Comparison of ENCODE assay signal across 9 cellular contexts in genomic region chr3:197154-197855, GRCh38. TPM values are rescaled to one million over a fixed set of nuclear protein-coding genes. Genes with fewer than 3 reads are reported as not detected.
DNase-seq lines count a peak whose midpoint lies in the region; ATAC-seq and TF ChIP-seq lines count a peak whose summit lies in the region.
"Had no signal": no experiment of that assay in that cellular context is flagged by ENCODE, and none has a peak within 500 bp of the region (broad histone marks: within the 10 kb centered on the region; RNA-seq: fewer than 3 reads in every experiment).

No MANE protein-coding gene starts in this region.

- H3K27me3 ChIP-seq in gastroesophageal sphincter (peaks cover 63% of the 10 kb centered on the region), rectal smooth muscle tissue (ENCODE audit: control insufficient read depth, insufficient read depth, low read length) (peaks cover 2% of the 10 kb centered on the region)

- ATAC-seq in GM18502 (IDR thresholded peaks at IDR 0.05; ENCODE audit: poor library complexity, unreplicated experiment) = peak; percentile 46
- peak; percentile 30 for ATAC-seq in HG03432 (IDR thresholded peaks at IDR 0.05; ENCODE audit: unreplicated experiment)
- ATAC-seq in gastroesophageal sphincter = peak; percentile 61
- no peak for ATAC-seq in HG03442 (IDR thresholded peaks at IDR 0.05; ENCODE audit: unreplicated experiment)

- no peak overlapping the region for H3K27ac Mint-ChIP-seq in T-helper 2 cell treated with Interferon-gamma antibody and Interleukin-4, amounts not matched to agents 5 μg/mL and 100 μg/mL, for 36 hours

- peaks cover 4% of the 10 kb centered on the region for H3K36me3 Mint-ChIP-seq in T-helper 2 cell treated with Interferon-gamma antibody and Interleukin-4, amounts not matched to agents 5 μg/mL and 100 μg/mL, for 36 hours (ENCODE audit: low read depth)

- H3K36me3 ChIP-seq in gastroesophageal sphincter (no peaks in the 10 kb centered on the region), rectal smooth muscle tissue (ENCODE audit: control insufficient read depth, insufficient read depth, low read length) (no peaks in the 10 kb centered on the region)

- H3K9me3 ChIP-seq in gastroesophageal sphincter = no peaks in the 10 kb centered on the region

- 0% methylated on average over 5 of the region's 58 CpGs; no CpG with 5 or more reads in 1 of the 2 donors for WGBS in gastroesophageal sphincter (ENCODE audit: low coverage in 1 of 2), 2 donors

- DNase-seq in putamen (ENCODE audit: low spot score) (no peak), T-helper 2 cell (no peak)
- no peak for DNase-seq in T-helper 2 cell treated with Interferon-gamma antibody and Interleukin-4, amounts not matched to agents 5 μg/mL and 100 μg/mL, for 36 hours (ENCODE audit: low spot score)

- no peak for TF ChIP-seq CTCF in gastroesophageal sphincter (IDR thresholded peaks at IDR 0.05)

- peak overlapping the region in 3 of 4 donors; percentile 29 to 75 (median 57) for H3K27ac ChIP-seq in gastroesophageal sphincter
- H3K27ac ChIP-seq in rectal smooth muscle tissue (ENCODE audit: low read depth, low read length) = peak overlapping the region; percentile 32

- TF ChIP-seq EP300 in gastroesophageal sphincter (IDR thresholded peaks at IDR 0.05) = no peak

- peaks cover 4% of the 10 kb centered on the region for H3K9me3 Mint-ChIP-seq in T-helper 2 cell treated with Interferon-gamma antibody and Interleukin-4, amounts not matched to agents 5 μg/mL and 100 μg/mL, for 36 hours

- peaks cover 3% of the 10 kb centered on the region for H3K4me1 Mint-ChIP-seq in T-helper 2 cell treated with Interferon-gamma antibody and Interleukin-4, amounts not matched to agents 5 μg/mL and 100 μg/mL, for 36 hours (ENCODE audit: low read depth)

- H3K4me3 ChIP-seq in gastroesophageal sphincter = peak overlapping the region; percentile 14 to 61
- peak overlapping the region; percentile 52 for H3K4me3 ChIP-seq in rectal smooth muscle tissue (ENCODE audit: low read length)

- TF ChIP-seq POLR2A in gastroesophageal sphincter (IDR thresholded peaks at IDR 0.05) = no peak

- peaks cover 16% of the 10 kb centered on the region for H3K27me3 Mint-ChIP-seq in T-helper 2 cell treated with Interferon-gamma antibody and Interleukin-4, amounts not matched to agents 5 μg/mL and 100 μg/mL, for 36 hours (ENCODE audit: low read depth)

- no peak overlapping the region for H3K4me3 Mint-ChIP-seq in T-helper 2 cell treated with Interferon-gamma antibody and Interleukin-4, amounts not matched to agents 5 μg/mL and 100 μg/mL, for 36 hours

- peaks cover 0 to 24% (median 5%) of the 10 kb centered on the region in 3 donors for H3K4me1 ChIP-seq in gastroesophageal sphincter
- no peaks in the 10 kb centered on the region for H3K4me1 ChIP-seq in rectal smooth muscle tissue (ENCODE audit: control insufficient read depth, insufficient read depth, low read length)

- H3K9ac ChIP-seq in rectal smooth muscle tissue (ENCODE audit: low read length) = no peak overlapping the region

RNA-seq across cellular contexts. Expression of gene CHL1, which starts 0.7 kb away (rescaled TPM):
- 10 to 100 TPM; 28.2 to 49.2 (median 35.8) TPM for total RNA-seq in gastroesophageal sphincter
- total RNA-seq: HT1080 had no signal
